1 cellular context compared by ENCODE assay signal in genomic region chr19:51904331-51905165, GRCh38.
TF ChIP-seq lines count a peak whose summit lies in the region.

Gene ZNF649 (minus strand): TSS chr19:51905017. CDS start chr19:51900107, 4,910 bp downstream.

TF ChIP-seq in K562, 482 proteins besides CTCF, POLR2A, EP300 and RAD21 (continued from another document and continues in another):
- TF ChIP-seq BCLAF1 (IDR thresholded peaks at IDR 0.05; ENCODE audit: borderline replicate concordance in 1 of 2, control insufficient read depth in 1 of 2, low read depth in 2 of 2, low read length in 1 of 2) (no peak), ZNF347 (CRISPR knock-in tag; IDR thresholded peaks at IDR 0.05; ENCODE audit: low read depth) (no peak), FUS (optimal IDR thresholded peaks at IDR 0.05; ENCODE audit: low read depth, low read length) (no peak), PPARD (CRISPR knock-in tag; IDR thresholded peaks at IDR 0.05) (no peak), ZZZ3 (IDR thresholded peaks at IDR 0.05) (no peak), SREBF1 (IDR thresholded peaks at IDR 0.05; ENCODE audit: borderline replicate concordance, low read depth, low read length) (no peak), ZC3H8 (IDR thresholded peaks at IDR 0.05) (no peak), ZNF695 (CRISPR knock-in tag; IDR thresholded peaks at IDR 0.05) (no peak), CREB1 (IDR thresholded peaks at IDR 0.05) (no peak), CREB1 (CRISPR knock-in tag; IDR thresholded peaks at IDR 0.05) (0 out of 2 replicates have a peak, but pooled peaks have one; percentile 39), KDM2B (CRISPR knock-in tag; IDR thresholded peaks at IDR 0.05) (no peak), ZNF398 (CRISPR knock-in tag; IDR thresholded peaks at IDR 0.05) (no peak), LEF1 (IDR thresholded peaks at IDR 0.05) (no peak), ZNF449 (CRISPR knock-in tag; IDR thresholded peaks at IDR 0.05) (no peak), STAT6 (CRISPR knock-in tag; IDR thresholded peaks at IDR 0.05) (no peak), ZNF277 (CRISPR knock-in tag; IDR thresholded peaks at IDR 0.05; ENCODE audit: borderline replicate concordance) (no peak), UBTF (IDR thresholded peaks at IDR 0.05; ENCODE audit: borderline replicate concordance in 1 of 2, low read depth in 2 of 2, low read length in 2 of 2) (peak in 1 of 2 experiments; percentile 62; a peak in 1 of 4 replicates), FOXA1 (IDR thresholded peaks at IDR 0.05; ENCODE audit: borderline replicate concordance) (no peak), ATF3 (IDR thresholded peaks at IDR 0.05) (no peak), ATF3 (CRISPR knock-in tag; conservative IDR thresholded peaks at IDR 0.05) (no peak), SRSF1 (IDR thresholded peaks at IDR 0.05; ENCODE audit: low read depth, low read length) (no peak), MEF2A (IDR thresholded peaks at IDR 0.05; ENCODE audit: control insufficient read depth, low read depth, low read length) (0 out of 2 replicates have a peak, but pooled peaks have one; percentile 35), SMARCA5 (IDR thresholded peaks at IDR 0.05) (no peak), ZNF24 (IDR thresholded peaks at IDR 0.05) (no peak), POLR2B (IDR thresholded peaks at IDR 0.05; ENCODE audit: low read depth, partially characterized antibody) (peak; percentile 89), ZNF551 (CRISPR knock-in tag; IDR thresholded peaks at IDR 0.05) (no peak), TFAM (CRISPR knock-in tag; conservative IDR thresholded peaks at IDR 0.05) (no peak), ZBTB11 (CRISPR knock-in tag; IDR thresholded peaks at IDR 0.05) (peak in 1 of 3 experiments; percentile 79; a peak in 2 of 6 replicates), PRDM10 (IDR thresholded peaks at IDR 0.05; ENCODE audit: partially characterized antibody) (peak; percentile 12), NONO (IDR thresholded peaks at IDR 0.05; ENCODE audit: low read depth in 2 of 2, low read length in 1 of 2) (no peak), EZH2 (IDR thresholded peaks at IDR 0.05; ENCODE audit: borderline replicate concordance, low read depth, low read length) (no peak), ZFP36 (IDR thresholded peaks at IDR 0.05; ENCODE audit: low read depth, low read length, partially characterized antibody) (no peak), ZNF583 (CRISPR knock-in tag; IDR thresholded peaks at IDR 0.05) (no peak), ATF2 (CRISPR knock-in tag; IDR thresholded peaks at IDR 0.05) (no peak), SMAD1 (IDR thresholded peaks at IDR 0.05; ENCODE audit: low read depth, low read length, partially characterized antibody) (no peak), HOXB6 (CRISPR knock-in tag; IDR thresholded peaks at IDR 0.05; ENCODE audit: borderline replicate concordance) (no peak), ZNF224 (CRISPR knock-in tag; IDR thresholded peaks at IDR 0.05) (no peak)
